In genomic region chr3:29138171-29138570, GRCh38 we compare ENCODE assay signal across 2 cellular contexts.
TF ChIP-seq lines count a peak whose summit lies in the region.

No MANE protein-coding gene starts in this region.

TF ChIP-seq in HepG2, 621 proteins besides CTCF, POLR2A, EP300 and RAD21 (continued from another document):
- TF ChIP-seq YY1 (IDR thresholded peaks at IDR 0.05; ENCODE audit: insufficient read depth, insufficient replicate concordance, low read depth, low read length) = no peak
- no peak for TF ChIP-seq IKZF4 (CRISPR knock-in tag; IDR thresholded peaks at IDR 0.05; ENCODE audit: borderline replicate concordance, low read depth, not compliant biosample characterization)
- no peak for TF ChIP-seq ESRRA (CRISPR knock-in tag; IDR thresholded peaks at IDR 0.05; ENCODE audit: low read depth)
- TF ChIP-seq CEBPB (IDR thresholded peaks at IDR 0.05; ENCODE audit: borderline replicate concordance, low read depth, low read length) = peak; percentile 76

TF ChIP-seq in K562, 482 proteins besides CTCF, POLR2A, EP300 and RAD21 (continued from another document):
- TF ChIP-seq CEBPG (CRISPR knock-in tag; IDR thresholded peaks at IDR 0.05) (no peak), CEBPG (tag; conservative IDR thresholded peaks at IDR 0.05 in 1 of 2, IDR thresholded peaks at IDR 0.05 in 1 of 2) (peak in 1 of 2 experiments; percentile 87; a peak in 2 of 4 replicates), CEBPB (tag; IDR thresholded peaks at IDR 0.05) (peak; percentile 46; the same call in 1 of the 2 replicates), PBX2 (CRISPR knock-in tag; IDR thresholded peaks at IDR 0.05; ENCODE audit: low read depth) (no peak), PBX2 (tag; conservative IDR thresholded peaks at IDR 0.05; ENCODE audit: low read depth) (no peak), TFE3 (CRISPR knock-in tag; IDR thresholded peaks at IDR 0.05) (no peak), ZNF584 (CRISPR knock-in tag; IDR thresholded peaks at IDR 0.05; ENCODE audit: low read depth) (no peak)
- TF ChIP-seq, protein P1, sequence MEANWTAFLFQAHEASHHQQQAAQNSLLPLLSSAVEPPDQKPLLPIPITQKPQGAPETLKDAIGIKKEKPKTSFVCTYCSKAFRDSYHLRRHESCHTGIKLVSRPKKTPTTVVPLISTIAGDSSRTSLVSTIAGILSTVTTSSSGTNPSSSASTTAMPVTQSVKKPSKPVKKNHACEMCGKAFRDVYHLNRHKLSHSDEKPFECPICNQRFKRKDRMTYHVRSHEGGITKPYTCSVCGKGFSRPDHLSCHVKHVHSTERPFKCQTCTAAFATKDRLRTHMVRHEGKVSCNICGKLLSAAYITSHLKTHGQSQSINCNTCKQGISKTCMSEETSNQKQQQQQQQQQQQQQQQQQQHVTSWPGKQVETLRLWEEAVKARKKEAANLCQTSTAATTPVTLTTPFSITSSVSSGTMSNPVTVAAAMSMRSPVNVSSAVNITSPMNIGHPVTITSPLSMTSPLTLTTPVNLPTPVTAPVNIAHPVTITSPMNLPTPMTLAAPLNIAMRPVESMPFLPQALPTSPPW (CRISPR knock-in tag; IDR thresholded peaks at IDR 0.05) = no peak
